8 cellular contexts compared by ENCODE assay signal in the genomic region with DNA sequence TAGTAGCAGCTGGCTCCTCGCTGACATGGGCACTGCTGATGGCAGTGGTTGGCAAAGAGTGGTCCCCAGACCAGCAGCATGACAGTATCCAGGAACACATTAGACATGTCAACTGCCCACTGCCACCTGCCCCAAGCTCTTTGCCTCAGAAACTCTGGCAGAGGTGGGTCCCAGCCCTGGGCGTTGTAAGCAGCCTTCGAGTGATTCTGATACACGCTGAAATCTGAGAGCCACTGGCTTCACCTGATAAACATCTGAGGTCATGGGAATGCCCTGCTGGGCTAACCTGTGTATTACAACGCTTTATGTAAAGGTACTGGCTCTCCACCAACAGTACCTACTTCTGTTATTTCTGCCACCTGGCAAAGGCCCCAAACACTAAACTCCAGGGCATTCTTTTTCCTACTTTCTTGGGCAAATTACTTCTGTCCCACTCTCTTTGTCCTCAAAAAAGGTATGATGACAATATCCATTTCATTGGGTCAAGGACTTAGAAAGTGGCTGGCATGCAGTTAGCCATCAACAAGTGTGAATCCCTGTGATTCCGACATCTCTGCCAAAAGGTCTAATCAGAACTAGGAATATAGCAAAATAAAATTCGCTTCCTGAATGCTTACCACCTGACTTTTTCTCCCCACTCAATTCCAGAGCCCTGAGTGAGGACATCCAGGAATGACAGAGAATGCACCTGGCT. TPM values are rescaled to one million over a fixed set of nuclear protein-coding genes. Genes with fewer than 3 reads are reported as not detected.
DNase-seq lines count a peak whose midpoint lies in the region; ATAC-seq and TF ChIP-seq lines count a peak whose summit lies in the region.

No MANE protein-coding gene starts in this region.

- H3K9me3 Mint-ChIP-seq in CD8-positive, alpha-beta T cell = no peaks in the 10 kb centered on the region
- H3K9me3 Mint-ChIP-seq in endodermal cell = no peaks in the 10 kb centered on the region

- peak; percentile 45 for TF ChIP-seq CTCF in CD8-positive, alpha-beta T cell (IDR thresholded peaks at IDR 0.05)
- TF ChIP-seq CTCF in MM.1S (IDR thresholded peaks at IDR 0.05; ENCODE audit: low read length) (peak; percentile 41), endodermal cell (conservative IDR thresholded peaks at IDR 0.05) (peak; percentile 73), transverse colon (IDR thresholded peaks at IDR 0.05) (peak; percentile 23 to 43 (median 35))

- POLR2A ChIA-PET in CD8-positive, alpha-beta T cell (lab: Charles Lee) = interaction anchor here (1.2 kb wide), 1 partner anchor 10 kb away, joined by 3 read pairs; no protein-coding TSS in a partner anchor

- H3K9me3 ChIP-seq in CD8-positive, alpha-beta T cell (ENCODE audit: low read length) = no peaks in the 10 kb centered on the region
- H3K9me3 ChIP-seq in MM.1S (replicated peaks; ENCODE audit: insufficient read depth, low read length) = no peaks in the 10 kb centered on the region
- no peaks in the 10 kb centered on the region for H3K9me3 ChIP-seq in endodermal cell (ENCODE audit: control insufficient read depth, low read length)
- H3K9me3 ChIP-seq in transverse colon = no peaks in the 10 kb centered on the region

- H3K9ac ChIP-seq in MM.1S (ENCODE audit: low read length) (no peak overlapping the region), endodermal cell (ENCODE audit: extremely low read depth, low read length, poor library complexity, severe bottlenecking) (no peak overlapping the region)

- H3K79me2 ChIP-seq in MM.1S (ENCODE audit: low read length) = peaks cover 99% of the 10 kb centered on the region

- no peak overlapping the region for H3K27ac Mint-ChIP-seq in CD8-positive, alpha-beta T cell
- no peak overlapping the region for H3K27ac Mint-ChIP-seq in endodermal cell

- no peak for TF ChIP-seq EP300 in transverse colon (IDR thresholded peaks at IDR 0.05; ENCODE audit: low read depth)

- CTCF ChIA-PET in CD8-positive, alpha-beta T cell (lab: Charles Lee) = interaction anchor here (1.4 to 2.9 kb wide), 2 partner anchors 7 to 39 kb away, joined by 3 to 11 read pairs; no protein-coding TSS in a partner anchor

- no peak overlapping the region for H3K4me3 Mint-ChIP-seq in CD8-positive, alpha-beta T cell
- no peak overlapping the region for H3K4me3 Mint-ChIP-seq in endodermal cell

- H3K27me3 Mint-ChIP-seq in CD8-positive, alpha-beta T cell (ENCODE audit: low read depth) = no peaks in the 10 kb centered on the region
- H3K27me3 Mint-ChIP-seq in endodermal cell (ENCODE audit: insufficient read depth) = no peaks in the 10 kb centered on the region

- intact Hi-C loops in CD8-positive, alpha-beta T cell (cut with DNase I, micrococcal nuclease) = no loop called here
- intact Hi-C loops in transverse colon (cut with DNase I; ENCODE audit: low total_unique reads) = no loop called here

- 61 to 63% methylated on average over 6 to 7 of the region's 7 CpGs for WGBS in endodermal cell (ENCODE audit: insufficient coverage in 1 of 2, insufficient read length in 1 of 2), 2 experiments
- 60 to 94% methylated on average over 2 to 7 of the region's 7 CpGs for WGBS in transverse colon (ENCODE audit: low coverage in 1 of 2), 2 donors

- no peaks in the 10 kb centered on the region for H3K27me3 ChIP-seq in CD8-positive, alpha-beta T cell (ENCODE audit: insufficient read depth, low read length)
- H3K27me3 ChIP-seq in MM.1S (replicated peaks; ENCODE audit: insufficient read depth, low read length) (no peaks in the 10 kb centered on the region), endodermal cell (ENCODE audit: control insufficient read depth, insufficient read depth, low read length, poor library complexity, severe bottlenecking) (no peaks in the 10 kb centered on the region), transverse colon (no peaks in the 10 kb centered on the region)

- H3K36me3 Mint-ChIP-seq in CD8-positive, alpha-beta T cell = no peaks in the 10 kb centered on the region
- H3K36me3 Mint-ChIP-seq in endodermal cell (ENCODE audit: low read depth) = no peaks in the 10 kb centered on the region

- peak; percentile 82 for ATAC-seq in CD8-positive, alpha-beta T cell
- ATAC-seq in GM19351 (IDR thresholded peaks at IDR 0.05; ENCODE audit: unreplicated experiment) = peak; percentile 83

- H3K27ac ChIP-seq in CD8-positive, alpha-beta T cell (ENCODE audit: low read depth, low read length) = no peak overlapping the region
- no peak overlapping the region for H3K27ac ChIP-seq in MM.1S (ENCODE audit: low read length)
- H3K27ac ChIP-seq in endodermal cell (ENCODE audit: low read depth, low read length) = no peak overlapping the region
- no peak overlapping the region for H3K27ac ChIP-seq in transverse colon

- no peak overlapping the region for H3K4me2 ChIP-seq in MM.1S (ENCODE audit: low read depth, low read length)

- H3K4me1 ChIP-seq in CD8-positive, alpha-beta T cell (ENCODE audit: insufficient read depth, low read length) = peaks cover 12% of the 10 kb centered on the region
- H3K4me1 ChIP-seq in MM.1S (ENCODE audit: low read length) (peaks cover 6% of the 10 kb centered on the region; the same call in 1 of the 2 replicates), endodermal cell (ENCODE audit: control insufficient read depth, insufficient read depth, low read length) (peaks cover 3% of the 10 kb centered on the region), transverse colon (peaks cover under 1 to 11% (median 7%) of the 10 kb centered on the region in 4 donors)

- no peaks in the 10 kb centered on the region for H3K36me3 ChIP-seq in CD8-positive, alpha-beta T cell (ENCODE audit: insufficient read depth, low read length)
- H3K36me3 ChIP-seq in MM.1S (replicated peaks; ENCODE audit: insufficient read depth, low read length) (no peaks in the 10 kb centered on the region), endodermal cell (ENCODE audit: control insufficient read depth, insufficient read depth, low read length) (no peaks in the 10 kb centered on the region), transverse colon (no peaks in the 10 kb centered on the region)

- DNase-seq in CD8-positive, alpha-beta T cell = no peak
- DNase-seq in MM.1S = peak; percentile 46
- DNase-seq in endodermal cell = peak; percentile 88
- no peak for DNase-seq in transverse colon
- no peak for DNase-seq in AG08396 (ENCODE audit: low spot score)
- DNase-seq in cerebellar nuclear complex (lab: John Stamatoyannopoulos, UW) = no peak
- no peak for DNase-seq in EL

- H3K9me2 ChIP-seq in MM.1S (replicated peaks; ENCODE audit: insufficient read depth, low read length) = no peaks in the 10 kb centered on the region

- H3F3A ChIP-seq in MM.1S (ENCODE audit: insufficient read depth, low read length) = 0 out of 2 replicates have a peak, but pooled peaks cover 5% of the 10 kb centered on the region

- TF ChIP-seq POLR2A in transverse colon (IDR thresholded peaks at IDR 0.05) = no peak

- 0 out of 2 replicates have a peak, but pooled peaks cover 4% of the 10 kb centered on the region for H4K20me1 ChIP-seq in MM.1S (ENCODE audit: insufficient read depth, low read length)

- no peak overlapping the region for H2AFZ ChIP-seq in MM.1S (ENCODE audit: low read length)

- in situ Hi-C loops in transverse colon (cut with MboI; ENCODE audit: low pct_ligation_motif_present in 1 of 4, low pct_unique_long_range_greater_than_20kb in 1 of 4, low sequenced_read_pairs in 3 of 4) = loop anchor here in 3 of 4 donors (25.0 kb wide), 2 partner anchors 202 to 1077 kb away; a partner anchor contains a TSS

- no peak overlapping the region for H3K4me3 ChIP-seq in CD8-positive, alpha-beta T cell (ENCODE audit: low read depth, low read length)
- H3K4me3 ChIP-seq in MM.1S (ENCODE audit: low read length) (no peak overlapping the region), endodermal cell (ENCODE audit: low read length) (no peak overlapping the region), transverse colon (no peak overlapping the region)

- H3K4me1 Mint-ChIP-seq in CD8-positive, alpha-beta T cell (ENCODE audit: low read depth) = peaks cover 71% of the 10 kb centered on the region
- peaks cover 39% of the 10 kb centered on the region for H3K4me1 Mint-ChIP-seq in endodermal cell

RNA-seq across cellular contexts. Expression of a gene that starts 9.2 kb away (rescaled TPM):
- total RNA-seq in CD8-positive, alpha-beta T cell = 10 to 100 TPM; 17.0 to 19.9 TPM
- 10 to 100 TPM; 12.0 to 14.3 TPM for total RNA-seq in endodermal cell
- polyA plus RNA-seq in endodermal cell (2013, experiment 1 of 2) = 8.3 TPM
- polyA plus RNA-seq in endodermal cell (2013, experiment 2 of 2) = 6.9 TPM
- total RNA-seq in transverse colon = 10 to 100 TPM; 28.3 to 44.5 (median 41.7) TPM

Comparison
In these comparisons a context has a peak if more than half of its experiments do, and no peak if none do; other contexts are left out.
1. DNase-seq: peak in MM.1S (single experiment) and endodermal cell (single experiment); none in CD8-positive, alpha-beta T cell (0 of 7), transverse colon (single experiment), AG08396 (single experiment), cerebellar nuclear complex (0 of 2) and EL (single experiment).
2. Peak in every context shown above with its lines, with median percentiles within 50 percentile points of each other: CTCF ChIP-seq.